ENCODE assay signal across 14 cellular contexts in the genomic region with DNA sequence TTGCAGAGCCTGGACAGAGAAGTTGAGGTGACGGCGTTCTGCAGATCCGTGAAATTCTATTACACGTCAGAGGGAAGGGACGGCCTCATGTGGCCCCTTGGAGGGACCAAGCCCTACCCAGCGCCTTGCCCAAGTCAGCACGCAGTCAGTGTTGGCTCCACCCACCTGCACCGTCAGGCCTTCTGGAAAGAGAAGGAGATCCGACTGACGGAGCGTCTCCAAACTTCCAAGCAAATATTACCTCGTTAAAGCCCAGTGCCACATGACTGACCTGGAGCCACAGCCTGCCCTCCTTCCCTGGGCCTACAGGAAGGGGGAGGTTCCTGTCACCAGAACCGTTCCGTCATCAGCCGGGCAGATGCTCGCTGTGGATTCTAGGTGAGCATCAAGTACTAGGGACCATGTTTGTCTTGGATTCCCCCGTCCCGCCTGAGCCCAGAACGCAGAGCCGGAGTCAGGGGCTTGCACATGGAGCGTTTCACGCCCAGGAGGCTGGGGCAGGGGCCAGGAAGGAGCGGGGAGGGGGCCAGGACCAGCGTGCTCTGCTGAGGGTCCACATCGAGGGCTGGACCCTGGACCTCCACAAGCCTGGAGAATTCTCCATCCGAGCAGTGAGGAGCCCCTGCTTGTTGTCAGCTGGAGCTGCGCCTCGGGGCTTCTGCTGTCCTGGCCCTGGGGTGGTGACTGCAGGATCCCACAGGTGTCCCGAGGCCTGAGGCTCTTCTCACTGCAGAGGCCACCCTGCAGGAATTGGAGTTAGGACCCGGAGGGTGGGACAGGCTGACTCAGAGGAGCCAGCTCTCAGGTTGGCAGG. TPM values are rescaled to one million over a fixed set of nuclear protein-coding genes. Genes with fewer than 3 reads are reported as not detected.
DNase-seq lines count a peak whose midpoint lies in the region; ATAC-seq and FAIRE-seq lines count a peak whose summit lies in the region.
"Had no signal": no experiment of that assay in that cellular context is flagged by ENCODE, and none has a peak within 500 bp of the region (broad histone marks: within the 10 kb centered on the region; RNA-seq: fewer than 3 reads in every experiment).

No MANE protein-coding gene starts in this region.

- no peak overlapping the region for H2BK12ac ChIP-seq in mesenchymal stem cell (ENCODE audit: low read length in 2 of 2)

- no peak overlapping the region for H2BK15ac ChIP-seq in mesenchymal stem cell (ENCODE audit: low read depth, poor library complexity, severe bottlenecking)

- intact Hi-C loops in cardiac septum (cut with DNase I) (no loop called here), Right ventricle myocardium superior (cut with DNase I) (loop anchor here (10.0 kb wide), 1 partner anchor 792 kb away; no protein-coding TSS in a partner anchor)

- no peak overlapping the region for H3K23ac ChIP-seq in mesenchymal stem cell (ENCODE audit: low read length in 2 of 2)

- 82% methylated on average over 30 of the region's 30 CpGs for WGBS in mesenchymal stem cell

- no peak overlapping the region for H3K18ac ChIP-seq in mesenchymal stem cell (ENCODE audit: low read depth in 1 of 2, low read length in 2 of 2)

- H2BK5ac ChIP-seq in mesenchymal stem cell (ENCODE audit: low read depth, low read length, poor library complexity, severe bottlenecking) = no peak overlapping the region

- no peak overlapping the region for H3K4ac ChIP-seq in mesenchymal stem cell (ENCODE audit: low read depth in 1 of 2, low read length in 2 of 2)

- H2BK120ac ChIP-seq in mesenchymal stem cell (ENCODE audit: low read depth, low read length) = no peak overlapping the region

- no peak for ATAC-seq in Right ventricle myocardium superior (ENCODE audit: poor library complexity)
- no peak for ATAC-seq in GM18867 (IDR thresholded peaks at IDR 0.05; ENCODE audit: unreplicated experiment)
- ATAC-seq: Panc1 had no signal

- H4K8ac ChIP-seq in mesenchymal stem cell (ENCODE audit: low read length) = peak overlapping the region; percentile 4

- H3K9me3 ChIP-seq in mesenchymal stem cell (ENCODE audit: control insufficient read depth, low read length) = no peaks in the 10 kb centered on the region
- H3K9me3 ChIP-seq: neutrophil had no signal

- peaks cover 0 to 3% of the 10 kb centered on the region in 2 experiments for H3K27me3 ChIP-seq in mesenchymal stem cell (ENCODE audit: control insufficient read depth in 1 of 2, insufficient read depth in 1 of 2, low read length in 2 of 2)
- H3K27me3 ChIP-seq: cardiac muscle cell had no signal

- no peaks in the 10 kb centered on the region for H3K36me3 ChIP-seq in mesenchymal stem cell (ENCODE audit: control insufficient read depth in 1 of 2, insufficient read depth in 2 of 2, low read depth in 1 of 2, low read length in 2 of 2)
- H3K36me3 ChIP-seq: cardiac muscle cell, neutrophil had no signal

- no peak overlapping the region for H3K14ac ChIP-seq in mesenchymal stem cell (ENCODE audit: low read length in 2 of 2)

- peak; percentile 74 for DNase-seq in cardiac septum (ENCODE audit: low spot score)
- DNase-seq in Right ventricle myocardium superior = no peak
- DNase-seq in activated CD8-positive, alpha-beta memory T cell treated with anti-CD3 and anti-CD28 coated beads, Interleukin-2, amount 50 U/mL, for 48 hours = peak; percentile 46
- DNase-seq in mesenchymal stem cell = no peak
- no peak for DNase-seq in urothelium cell line (ENCODE audit: low spot score)
- no peak for DNase-seq in NCI-H128 (lab: John Stamatoyannopoulos, UW; ENCODE audit: unreplicated experiment)
- DNase-seq in KG1 (lab: John Stamatoyannopoulos, UW) = no peak
- DNase-seq: NCI-H2107; stimulated activated CD4-positive, alpha-beta T cell treated with anti-CD3 and anti-CD28 coated beads, Interleukin-4, amount 100 ng/mL, for 24 hours had no signal

- peak overlapping the region; percentile 62 for H2AK5ac ChIP-seq in mesenchymal stem cell (ENCODE audit: low read length, severe bottlenecking)

- H3K4me2 ChIP-seq in mesenchymal stem cell (ENCODE audit: low read length, poor library complexity, severe bottlenecking) = peak overlapping the region; percentile 2

- peaks cover 31% of the 10 kb centered on the region for H3K4me1 ChIP-seq in mesenchymal stem cell (ENCODE audit: control insufficient read depth, insufficient read depth, low read depth, low read length)

- H3K27ac ChIP-seq in mesenchymal stem cell (ENCODE audit: low read length, poor library complexity, severe bottlenecking) = no peak overlapping the region
- H3K27ac ChIP-seq: cardiac muscle cell had no signal

- H4K91ac ChIP-seq in mesenchymal stem cell (ENCODE audit: low read length) = peak overlapping the region; percentile 2

- H3K4me3 ChIP-seq in mesenchymal stem cell (ENCODE audit: insufficient read depth in 1 of 2, low read depth in 1 of 2, low read length in 2 of 2) = peak overlapping the region in 1 of 2 experiments; percentile 73
- H3K4me3 ChIP-seq: cardiac muscle cell had no signal

- FAIRE-seq in urothelium cell line (lab: Jason Lieb, UNC) = peak; percentile 81
- FAIRE-seq: keratinocyte had no signal

- H3K9ac ChIP-seq in mesenchymal stem cell (ENCODE audit: low read length) = peak overlapping the region; percentile 88

- H2AFZ ChIP-seq in mesenchymal stem cell (ENCODE audit: low read depth, low read length) = no peak overlapping the region

- H3K79me1 ChIP-seq in mesenchymal stem cell (replicated peaks; ENCODE audit: low read length, poor library complexity, severe bottlenecking) = no peaks in the 10 kb centered on the region

RNA-seq across cellular contexts. Expression of gene METRNL, which starts 22.6 kb away (rescaled TPM):
- 104 TPM for total RNA-seq in cardiac septum
- 70.3 TPM for total RNA-seq in Right ventricle myocardium superior
- 15.1 TPM for polyA plus RNA-seq in mesenchymal stem cell (2013, experiment 1 of 2)
- 14.1 TPM for polyA plus RNA-seq in mesenchymal stem cell (2013, experiment 2 of 2)

Comparison
In these comparisons a context has a peak if more than half of its experiments do, and no peak if none do; other contexts are left out.
1. DNase-seq: peak in cardiac septum (single experiment) and activated CD8-positive, alpha-beta memory T cell treated with anti-CD3 and anti-CD28 coated beads, Interleukin-2, amount 50 U/mL, for 48 hours (single experiment); none in Right ventricle myocardium superior (single experiment), mesenchymal stem cell (single experiment), urothelium cell line (single experiment), NCI-H128 (single experiment) and KG1 (single experiment).